9 cellular contexts compared by ENCODE assay signal in the genomic region with DNA sequence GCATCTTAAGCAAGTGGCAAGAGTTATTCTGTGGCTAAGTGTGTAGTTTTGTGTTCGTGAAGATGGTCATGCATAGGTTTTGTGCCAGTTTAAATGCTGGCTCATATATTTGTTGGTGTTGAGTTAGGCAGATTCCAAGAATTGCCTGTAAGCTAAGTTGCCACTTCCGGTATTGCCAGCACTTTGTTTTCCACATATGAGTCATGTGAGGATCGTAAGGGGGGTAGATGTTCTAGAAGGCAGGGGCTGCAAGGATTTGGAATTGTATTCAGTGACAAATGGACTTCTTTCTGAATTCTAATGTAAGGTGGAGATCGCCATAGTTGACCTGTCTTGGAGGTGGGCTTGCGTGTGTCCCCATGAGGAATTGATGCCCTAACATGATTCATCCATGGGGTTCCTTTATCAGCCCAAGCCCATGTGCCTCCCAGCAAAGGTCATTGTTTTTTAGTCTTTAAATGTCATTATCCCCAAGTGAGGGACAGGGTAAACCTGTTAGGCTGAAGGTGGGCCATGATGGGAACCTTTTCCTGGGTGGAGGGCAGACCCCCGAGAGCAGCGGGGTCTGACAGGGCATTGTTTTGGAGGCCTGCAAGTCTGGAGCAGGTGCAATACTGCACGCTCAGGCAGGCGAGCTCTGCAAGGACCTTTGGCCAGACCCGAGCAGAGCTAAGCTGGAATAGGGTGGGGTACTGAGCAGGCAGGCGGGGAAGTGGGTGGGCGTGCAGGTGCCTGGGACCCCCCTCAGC.
DNase-seq lines count a peak whose midpoint lies in the region; ATAC-seq, FAIRE-seq and TF ChIP-seq lines count a peak whose summit lies in the region.
"Had no signal": no experiment of that assay in that cellular context is flagged by ENCODE, and none has a peak within 500 bp of the region (broad histone marks: within the 10 kb centered on the region; RNA-seq: fewer than 3 reads in every experiment).

No MANE protein-coding gene starts in this region.

- H3K9me3 ChIP-seq in astrocyte (ENCODE audit: insufficient read depth, low read depth, low read length): no peaks in the 10 kb centered on the region
- no peaks in the 10 kb centered on the region for H3K9me3 ChIP-seq in lung (ENCODE audit: control insufficient read depth in 2 of 2, insufficient read depth in 1 of 2, low read length in 1 of 2)

- peaks cover 58% of the 10 kb centered on the region for H3K4me1 Mint-ChIP-seq in astrocyte (ENCODE audit: low read depth, unreplicated experiment)

- H3K27ac ChIP-seq in ACC112 (ENCODE audit: low read depth, low read length) (0 out of 2 replicates have a peak overlapping the region, but pooled peaks have one; percentile 57), HL-60 (replicated peaks) (peak overlapping the region; percentile 77; the same call in 1 of the 2 replicates), astrocyte (ENCODE audit: low read depth, low read length) (peak overlapping the region; percentile 95), lung (ENCODE audit: low read depth in 1 of 2, low read length in 1 of 2) (peak overlapping the region; percentile 72 to 77)

- 68 to 77% methylated on average over 12 of the region's 12 CpGs for WGBS in lung, 2 donors

- DNase-seq in HL-60 (ENCODE audit: low read depth in 1 of 2, low spot score in 1 of 2) (no peak), astrocyte (ENCODE audit: low read depth) (peak; percentile 68), lung (ENCODE audit: low spot score) (no peak), NCI-H146 treated with DMSO at 0.1 percent for 48 hours (lab: John Stamatoyannopoulos, UW; ENCODE audit: unreplicated experiment) (no peak), NCI-H2171 (lab: John Stamatoyannopoulos, UW) (no peak)
- DNase-seq: anterior cingulate cortex had no signal

- peak overlapping the region; percentile 100 for H3K27ac Mint-ChIP-seq in astrocyte (ENCODE audit: unreplicated experiment)

- H3K79me2 ChIP-seq in ACC112 (ENCODE audit: control insufficient read depth, insufficient read depth, low read length, unreplicated experiment) (peaks cover 84% of the 10 kb centered on the region), astrocyte (ENCODE audit: insufficient read depth, low read length) (peaks cover 95% of the 10 kb centered on the region)

- H4K20me1 ChIP-seq in astrocyte (ENCODE audit: insufficient read depth, low read length): peaks cover 90% of the 10 kb centered on the region

- H3K36me3 ChIP-seq in ACC112 (ENCODE audit: insufficient read depth, low read length) (no peaks in the 10 kb centered on the region), astrocyte (ENCODE audit: insufficient read depth, low read length) (peaks cover 6% of the 10 kb centered on the region), lung (ENCODE audit: control insufficient read depth in 2 of 2, insufficient read depth in 2 of 2, low read length in 2 of 2) (peaks cover 2 to 8% of the 10 kb centered on the region in 2 donors)

- peak overlapping the region; percentile 81 for H3K4me2 ChIP-seq in astrocyte (ENCODE audit: low read length)

- H2AFZ ChIP-seq in ACC112 (ENCODE audit: low read length, unreplicated experiment) (no peak overlapping the region), astrocyte (ENCODE audit: low read depth, low read length) (no peak overlapping the region)

- peak; percentile 67 for FAIRE-seq in astrocyte (lab: Jason Lieb, UNC)

- ATAC-seq in lung (ENCODE audit: insufficient read depth, low FRiP score) (no peak), HG03139 (IDR thresholded peaks at IDR 0.05; ENCODE audit: unreplicated experiment) (no peak), GM21515 (IDR thresholded peaks at IDR 0.05; ENCODE audit: unreplicated experiment) (no peak)

- H3K27me3 Mint-ChIP-seq in astrocyte (ENCODE audit: low read depth, unreplicated experiment): no peaks in the 10 kb centered on the region

- H3K4me1 ChIP-seq in ACC112 (ENCODE audit: control insufficient read depth, insufficient read depth, low read length, unreplicated experiment) (peaks cover 54% of the 10 kb centered on the region), astrocyte (ENCODE audit: insufficient read depth, low read length) (peaks cover 54% of the 10 kb centered on the region), lung (ENCODE audit: control insufficient read depth in 2 of 2, insufficient read depth in 2 of 2, low read length in 2 of 2) (peaks cover 61 to 64% of the 10 kb centered on the region in 2 donors)

- H3K9ac ChIP-seq in astrocyte (ENCODE audit: low read length): peak overlapping the region; percentile 84

- H3K27me3 ChIP-seq in ACC112 (ENCODE audit: insufficient read depth, low read length): no peaks in the 10 kb centered on the region
- no peaks in the 10 kb centered on the region for H3K27me3 ChIP-seq in HL-60 (ENCODE audit: insufficient read depth, poor library complexity, severe bottlenecking)
- H3K27me3 ChIP-seq in astrocyte (ENCODE audit: insufficient read depth, low read length): no peaks in the 10 kb centered on the region
- H3K27me3 ChIP-seq in lung (ENCODE audit: control insufficient read depth, insufficient read depth): no peaks in the 10 kb centered on the region

- H3K4me3 Mint-ChIP-seq in astrocyte (ENCODE audit: unreplicated experiment): peak overlapping the region; percentile 2

- no peaks in the 10 kb centered on the region for H3K36me3 Mint-ChIP-seq in astrocyte (ENCODE audit: low read depth, unreplicated experiment)

- H3K4me3 ChIP-seq in ACC112 (ENCODE audit: low read depth, low read length) (no peak overlapping the region), HL-60 (replicated peaks; ENCODE audit: insufficient read depth, low read length) (no peak overlapping the region), astrocyte (ENCODE audit: insufficient read depth, low read depth, low read length) (no peak overlapping the region), lung (no peak overlapping the region)

- no peaks in the 10 kb centered on the region for H3K9me3 Mint-ChIP-seq in astrocyte (ENCODE audit: unreplicated experiment)

- TF ChIP-seq CTCF in HL-60 (IDR thresholded peaks at IDR 0.05; ENCODE audit: insufficient read depth, low read length) (no peak), astrocyte (IDR thresholded peaks at IDR 0.05; ENCODE audit: insufficient read depth, low read depth, low read length) (no peak), lung (IDR thresholded peaks at IDR 0.05; ENCODE audit: control extremely low read depth, extremely low read depth) (no peak)
